18 cellular contexts compared by ENCODE assay signal in genomic region chr20:62539646-62540045, GRCh38.
"Had no signal": no experiment of that assay in that cellular context is flagged by ENCODE, and none has a peak within 500 bp of the region (broad histone marks: within the 10 kb centered on the region; RNA-seq: fewer than 3 reads in every experiment).

No MANE protein-coding gene starts in this region.

- H3K27ac Mint-ChIP-seq: activated naive CD4-positive, alpha-beta T cell treated with anti-CD3 and anti-CD28 coated beads, Interleukin-2, amount 50 U/mL, for 72 hours; activated T-cell treated with anti-CD3 and anti-CD28 coated beads, Interleukin-2, amount 50 U/mL, for 72 hours; dendritic cell treated with granulocyte-macrophage colony-stimulating factor and Interleukin-4, amounts not matched to agents 40 ng/mL and 50 ng/mL, for 4 days; mesothelial cell of epicardium had no signal

- H3K27ac ChIP-seq: adrenal gland, tibial artery, WERI-Rb-1 had no signal

- H3K4me3 Mint-ChIP-seq: activated T-cell treated with anti-CD3 and anti-CD28 coated beads, Interleukin-2, amount 50 U/mL, for 72 hours; dendritic cell treated with granulocyte-macrophage colony-stimulating factor and Interleukin-4, amounts not matched to agents 40 ng/mL and 50 ng/mL, for 4 days; mesothelial cell of epicardium had no signal

- H3K4me3 ChIP-seq: adrenal gland, esophagus muscularis mucosa, prostate gland, tibial artery had no signal

- DNase-seq: activated CD4-positive, alpha-beta T cell treated with anti-CD3 and anti-CD28 coated beads for 1 hour; activated gamma-delta T cell treated with Interleukin-2 at 50 U/mL for 16 hours; activated T-cell treated with anti-CD3 and anti-CD28 coated beads, Interleukin-2, amount 50 U/mL, for 72 hours; adrenal gland; effector CD8-positive, alpha-beta T cell; islet precursor cell; stimulated activated CD4-positive, alpha-beta T cell treated with anti-CD3 and anti-CD28 coated beads, Interleukin-1b, Interleukin-23, amount 100 ng/mL, for 48 hours; stimulated activated CD8-positive, alpha-beta memory T cell treated with anti-CD3 and anti-CD28 coated beads, Interleukin-4, amount 100 ng/mL, for 48 hours; stimulated activated naive CD4-positive, alpha-beta T cell; SW 1271; T-helper 2 cell; tibial artery; WERI-Rb-1 had no signal

- H3K9me3 Mint-ChIP-seq: activated T-cell treated with anti-CD3 and anti-CD28 coated beads, Interleukin-2, amount 50 U/mL, for 72 hours; mesothelial cell of epicardium had no signal

- H3K36me3 ChIP-seq: adrenal gland, esophagus muscularis mucosa, prostate gland, tibial artery, WERI-Rb-1 had no signal

- H3K4me1 ChIP-seq: adrenal gland, prostate gland had no signal

- H3K36me3 Mint-ChIP-seq: activated naive CD4-positive, alpha-beta T cell treated with anti-CD3 and anti-CD28 coated beads, Interleukin-2, amount 50 U/mL, for 72 hours; mesothelial cell of epicardium had no signal

- H3K9me3 ChIP-seq: adrenal gland, esophagus muscularis mucosa, prostate gland, tibial artery had no signal

- ATAC-seq: activated naive CD4-positive, alpha-beta T cell treated with anti-CD3 and anti-CD28 coated beads, Interleukin-2, amount 50 U/mL, for 72 hours; activated T-cell treated with anti-CD3 and anti-CD28 coated beads, Interleukin-2, amount 50 U/mL, for 72 hours had no signal
